In the genomic region with DNA sequence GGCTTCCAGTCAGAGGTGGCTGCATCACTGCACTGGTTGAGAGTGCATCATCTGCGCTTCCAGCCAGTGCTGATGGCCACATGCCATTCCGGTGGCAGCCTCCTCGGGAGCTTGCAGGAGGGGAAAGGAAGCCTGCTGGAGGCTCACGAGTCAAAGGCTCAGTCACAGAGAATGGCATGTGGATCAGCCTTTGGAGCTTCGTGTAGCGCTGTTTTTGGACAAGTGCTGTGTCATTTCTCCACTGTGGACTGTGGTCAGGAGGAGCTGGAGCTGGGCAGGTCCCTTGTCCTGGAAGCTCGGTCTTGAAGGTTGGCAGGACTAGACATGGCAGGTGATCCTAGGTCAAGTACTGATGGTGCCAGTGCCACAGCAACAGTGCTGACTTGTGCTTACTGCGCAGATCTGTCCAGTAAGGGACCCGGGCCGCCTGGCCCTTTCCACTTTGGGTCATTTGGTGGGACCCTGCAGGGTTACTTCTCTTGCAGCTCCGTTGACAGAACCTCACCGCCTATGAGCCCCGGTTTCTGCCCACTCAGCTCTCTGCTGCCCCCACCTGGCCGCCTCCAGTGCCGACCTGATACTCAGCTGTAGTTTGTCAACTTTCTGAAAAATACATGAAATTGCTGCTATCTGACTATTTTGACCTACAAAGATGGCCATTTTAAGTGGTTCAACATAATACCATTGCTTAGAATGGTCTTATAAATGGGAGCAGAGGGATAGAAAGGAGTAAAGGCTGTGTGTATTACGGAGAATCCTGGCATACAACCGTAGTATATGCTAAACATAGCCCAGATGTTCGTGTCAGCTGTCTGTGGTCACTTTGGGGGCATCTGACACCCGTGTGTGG, we compare ENCODE assay signal across 8 cellular contexts. TPM values are rescaled to one million over a fixed set of nuclear protein-coding genes. Genes with fewer than 3 reads are reported as not detected.
DNase-seq lines count a peak whose midpoint lies in the region; ATAC-seq and TF ChIP-seq lines count a peak whose summit lies in the region.

No MANE protein-coding gene starts in this region.

- DNase-seq in NCI-H2029 (lab: John Stamatoyannopoulos, UW) (peak; percentile 3), NCI-H2029 treated with DMSO at 0.1 percent for 48 hours (lab: John Stamatoyannopoulos, UW) (no peak), MM.1S (peak; percentile 67), UCSD-AML1 (lab: John Stamatoyannopoulos, UW; ENCODE audit: unreplicated experiment) (peak; percentile 78), astrocyte of the spinal cord (ENCODE audit: low read depth, low spot score) (peak; percentile 57), hypothalamus (lab: John Stamatoyannopoulos, UW) (peak in 46 of 51 donors; percentile 7 to 89 (median 56))

- no peak overlapping the region for H3K27ac ChIP-seq in MM.1S (ENCODE audit: low read length)
- no peak overlapping the region for H3K27ac ChIP-seq in skeletal muscle tissue (ENCODE audit: low read depth, low read length)

- peak overlapping the region; percentile 41; the same call in 1 of the 2 replicates for H3K4me2 ChIP-seq in MM.1S (ENCODE audit: low read depth, low read length)

- H3K9ac ChIP-seq in MM.1S (ENCODE audit: low read length) = no peak overlapping the region
- peak overlapping the region in 2 of 3 donors; percentile 17 to 43 for H3K9ac ChIP-seq in skeletal muscle tissue (ENCODE audit: low read depth in 1 of 3, low read length in 3 of 3)

- TF ChIP-seq CTCF in MM.1S (IDR thresholded peaks at IDR 0.05; ENCODE audit: low read length) = peak; percentile 98
- TF ChIP-seq CTCF in astrocyte of the spinal cord (IDR thresholded peaks at IDR 0.05; ENCODE audit: low read depth, low read length) = peak; percentile 98

- H3K27me3 ChIP-seq in MM.1S (replicated peaks; ENCODE audit: insufficient read depth, low read length) (no peaks in the 10 kb centered on the region), skeletal muscle tissue (ENCODE audit: control insufficient read depth in 3 of 3, insufficient read depth in 3 of 3, low read length in 3 of 3) (peaks cover 0 to 3% (median 0%) of the 10 kb centered on the region in 3 donors)

- peak overlapping the region; percentile 64 for H2AFZ ChIP-seq in MM.1S (ENCODE audit: low read length)

- no peaks in the 10 kb centered on the region for H3K79me2 ChIP-seq in MM.1S (ENCODE audit: low read length)

- H3K36me3 ChIP-seq in MM.1S (replicated peaks; ENCODE audit: insufficient read depth, low read length) = no peaks in the 10 kb centered on the region
- no peaks in the 10 kb centered on the region for H3K36me3 ChIP-seq in skeletal muscle tissue (ENCODE audit: control insufficient read depth in 3 of 3, insufficient read depth in 3 of 3, low read length in 3 of 3)

- ATAC-seq in GM18867 (IDR thresholded peaks at IDR 0.05; ENCODE audit: unreplicated experiment) = no peak

- no peaks in the 10 kb centered on the region for H4K20me1 ChIP-seq in MM.1S (ENCODE audit: insufficient read depth, low read length)

- H3K9me3 ChIP-seq in MM.1S (replicated peaks; ENCODE audit: insufficient read depth, low read length) (no peaks in the 10 kb centered on the region), skeletal muscle tissue (ENCODE audit: control insufficient read depth in 3 of 3, low read length in 3 of 3) (no peaks in the 10 kb centered on the region)

- H3K9me2 ChIP-seq in MM.1S (replicated peaks; ENCODE audit: insufficient read depth, low read length) = no peaks in the 10 kb centered on the region

- in situ Hi-C loops in astrocyte of the spinal cord (cut with HindIII; ENCODE audit: low sequenced_read_pairs) = no loop called here

- no peaks in the 10 kb centered on the region for H3F3A ChIP-seq in MM.1S (ENCODE audit: insufficient read depth, low read length)

- peaks cover 13% of the 10 kb centered on the region for H3K4me1 ChIP-seq in MM.1S (ENCODE audit: low read length)
- H3K4me1 ChIP-seq in skeletal muscle tissue (ENCODE audit: control insufficient read depth in 3 of 3, insufficient read depth in 3 of 3, low read length in 3 of 3) = peaks cover 4 to 13% (median 6%) of the 10 kb centered on the region in 3 donors

- no peak overlapping the region for H3K4me3 ChIP-seq in MM.1S (ENCODE audit: low read length)
- no peak overlapping the region for H3K4me3 ChIP-seq in astrocyte of the spinal cord (ENCODE audit: low read depth, low read length)
- H3K4me3 ChIP-seq in skeletal muscle tissue (ENCODE audit: low read length in 3 of 3) = peak overlapping the region; percentile 53 to 56 (median 54)

RNA-seq across cellular contexts. Expression of a gene that starts 27.6 kb away (rescaled TPM):
- not detected for total RNA-seq in skeletal muscle tissue

Comparison
In these comparisons a context has a peak if more than half of its experiments do, and no peak if none do; other contexts are left out.
1. H3K4me3 ChIP-seq: peak in skeletal muscle tissue (3 of 3); none in MM.1S (single experiment) and astrocyte of the spinal cord (single experiment).